ENCODE assay signal across 7 cellular contexts in genomic region chr22:31799358-31799757, GRCh38. TPM values are rescaled to one million over a fixed set of nuclear protein-coding genes. Genes with fewer than 3 reads are reported as not detected.
DNase-seq lines count a peak whose midpoint lies in the region; ATAC-seq and TF ChIP-seq lines count a peak whose summit lies in the region.
"Not testable (repeated sequence)": the region's sequence is repeated elsewhere in the genome, so short reads cannot be mapped to it uniquely, and the experiment has no call there.

No MANE protein-coding gene starts in this region.

- H3K27me3 ChIP-seq in PC-9 (ENCODE audit: insufficient read depth, low read depth); foreskin keratinocyte: not testable (repeated sequence)

- 0 out of 2 replicates have a peak, but pooled peaks cover 18% of the 10 kb centered on the region for H3K36me3 ChIP-seq in PC-9 (ENCODE audit: low read depth)

- H3K9me2 ChIP-seq in PC-9 (ENCODE audit: insufficient read depth) = not testable (repeated sequence)

- not testable (repeated sequence) for H4K20me1 ChIP-seq in PC-9 (ENCODE audit: insufficient read depth)

- not testable (repeated sequence) for H2AFZ ChIP-seq in PC-9

- not testable (repeated sequence) for H3K4me1 Mint-ChIP-seq in type B pancreatic cell (ENCODE audit: unreplicated experiment)

- H3K27ac Mint-ChIP-seq in type B pancreatic cell = peak overlapping the region; percentile 92

- BruUV-seq in PC-9 (replicated peaks; lab: Mats Ljungman, UMichigan) = not testable (repeated sequence)

- POLR2A ChIA-PET in PC-9 (lab: Charles Lee; ENCODE audit: unreplicated experiment) = interaction anchor here (0.7 kb wide), 1 partner anchor 13 kb away, joined by 7 read pairs; no protein-coding TSS in a partner anchor

- not testable (repeated sequence) for H3K9me3 ChIP-seq in PC-9 (ENCODE audit: insufficient read depth, low read depth)

- H3K27ac ChIP-seq in PC-9 = peak overlapping the region; percentile 85
- H3K27ac ChIP-seq in foreskin keratinocyte = peak overlapping the region; percentile 84

- H3K4me1 ChIP-seq in PC-9 (replicated peaks; ENCODE audit: insufficient read depth) (peaks cover 17% of the 10 kb centered on the region), foreskin keratinocyte (peaks cover 11% of the 10 kb centered on the region)

- not testable (repeated sequence) for TF ChIP-seq CTCF in PC-9 (conservative IDR thresholded peaks at IDR 0.05); epithelial cell of esophagus (IDR thresholded peaks at IDR 0.05; ENCODE audit: insufficient read depth, low read depth, low read length, missing control alignments); foreskin keratinocyte (conservative IDR thresholded peaks at IDR 0.05); type B pancreatic cell (conservative IDR thresholded peaks at IDR 0.05)

- H3K79me2 ChIP-seq in PC-9 (ENCODE audit: low read depth) = not testable (repeated sequence)

- H3F3A ChIP-seq in PC-9 (ENCODE audit: insufficient read depth, low read depth) = peaks cover 21% of the 10 kb centered on the region

- intact Hi-C loops in PC-9 (cut with micrococcal nuclease; ENCODE audit: unreplicated experiment) = not testable (repeated sequence)

- not testable (repeated sequence) for H3K9me3 Mint-ChIP-seq in type B pancreatic cell

- peaks cover 20% of the 10 kb centered on the region for H3K36me3 Mint-ChIP-seq in type B pancreatic cell

- DNase-seq in ELR (ENCODE audit: low read depth) (peak; percentile 42), PC-9 (peak; percentile 5 to 54), amniotic epithelial cell (ENCODE audit: low read depth) (peak; percentile 3), epithelial cell of esophagus (ENCODE audit: low read depth) (peak; percentile 43), foreskin keratinocyte (peak in 1 of 2 donors; percentile 20), mesenteric fat pad (ENCODE audit: low spot score) (peak; percentile 3)
- DNase-seq in type B pancreatic cell (ENCODE audit: extremely low spot score, unreplicated experiment) = not testable (repeated sequence)

- CTCF ChIA-PET in PC-9 (lab: Charles Lee) = not testable (repeated sequence)

- H3K4me3 Mint-ChIP-seq in type B pancreatic cell = not testable (repeated sequence)

- H3K4me3 ChIP-seq in PC-9; epithelial cell of esophagus (ENCODE audit: low read length): not testable (repeated sequence)

- peak; percentile 55 for ATAC-seq in foreskin keratinocyte

- peak overlapping the region; percentile 17 for H3K4me2 ChIP-seq in PC-9

- not testable (repeated sequence) for H3K27me3 Mint-ChIP-seq in type B pancreatic cell

RNA-seq across cellular contexts. Expression of gene DEPDC5, which starts 45.5 kb away (rescaled TPM):
- 25.9 and 28.1 TPM in 2 replicates for total RNA-seq in PC-9 (2021)
- 10.2 and 10.6 TPM in 2 replicates for total RNA-seq in foreskin keratinocyte
- 4.8 and 5.6 TPM in 2 replicates for polyA plus RNA-seq in foreskin keratinocyte
- total RNA-seq in mesenteric fat pad = 24.7 TPM
- 35.5 and 40.6 TPM in 2 replicates for total RNA-seq in type B pancreatic cell (ENCODE audit: low replicate concordance)

RNA-seq across cellular contexts. Expression of gene PRR14L, which starts 49.4 kb away (rescaled TPM):
- 43.9 and 46.1 TPM in 2 replicates for total RNA-seq in PC-9 (2021)
- total RNA-seq in foreskin keratinocyte = 20.6 and 23.1 TPM in 2 replicates
- polyA plus RNA-seq in foreskin keratinocyte = 3.9 TPM in 2 replicates
- total RNA-seq in mesenteric fat pad = 39.7 TPM
- 68.9 and 80.9 TPM in 2 replicates for total RNA-seq in type B pancreatic cell (ENCODE audit: low replicate concordance)
